Comparison of ENCODE assay signal across 22 cellular contexts in the genomic region with DNA sequence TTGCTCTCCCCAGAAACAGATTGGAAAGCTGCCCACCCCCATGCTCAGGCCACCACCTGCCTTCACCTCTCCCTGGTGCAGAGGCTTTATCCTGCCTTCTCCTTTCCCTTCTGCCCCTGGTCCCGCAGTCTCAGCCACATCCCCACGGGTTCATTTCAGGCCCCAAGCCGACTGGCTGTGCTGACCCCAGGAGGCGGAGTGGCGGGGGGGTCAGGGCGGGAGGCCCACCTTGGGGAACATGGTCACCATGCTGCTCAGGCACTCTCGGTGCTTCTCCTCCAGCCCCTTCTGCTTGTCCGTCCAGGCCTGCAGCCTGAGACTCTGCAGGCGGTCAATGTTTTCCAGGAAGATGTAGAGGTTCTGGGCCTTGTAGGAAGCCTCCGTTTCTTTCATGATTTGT. TPM values are rescaled to one million over a fixed set of nuclear protein-coding genes. Genes with fewer than 3 reads are reported as not detected.
"Had no signal": no experiment of that assay in that cellular context is flagged by ENCODE, and none has a peak within 500 bp of the region (broad histone marks: within the 10 kb centered on the region; RNA-seq: fewer than 3 reads in every experiment).

No MANE protein-coding gene starts in this region.

- ATAC-seq: left lobe of liver; natural killer cell treated with Interleukin-12 subunit alpha and Interleukin-12 subunit beta and Interleukin-15 and Interleukin-18, amount 100 ng/mL, for 72 hours; right lobe of liver; stimulated activated naive B cell treated with anti-CD40 and anti-IgM and Interleukin-4, amounts not matched to agents 10 μg/mL and 1 μg/mL and 100 μg/mL, for 72 hours; stimulated activated naive CD8-positive, alpha-beta T cell treated with anti-CD3 and anti-CD28 coated beads, Interleukin-15, amount 100 ng/mL, for 72 hours had no signal

- H3K27ac ChIP-seq: colonic mucosa, hepatocyte, parathyroid adenoma, prostate gland, right lobe of liver, testis, tibial nerve had no signal

- H3K4me1 ChIP-seq: colonic mucosa, parathyroid adenoma, prostate gland, right lobe of liver, testis, tibial nerve had no signal

- H3K36me3 ChIP-seq: colonic mucosa, prostate gland, right lobe of liver had no signal

- H3K36me3 Mint-ChIP-seq: natural killer cell treated with Interleukin-12 subunit alpha and Interleukin-12 subunit beta and Interleukin-15 and Interleukin-18, amount 100 ng/mL, for 72 hours had no signal

- H3K9ac ChIP-seq: parathyroid adenoma had no signal

- H3K27me3 Mint-ChIP-seq: natural killer cell treated with Interleukin-12 subunit alpha and Interleukin-12 subunit beta and Interleukin-15 and Interleukin-18, amount 100 ng/mL, for 72 hours; stimulated activated naive B cell treated with anti-CD40 and anti-IgM and Interleukin-4, amounts not matched to agents 10 μg/mL and 1 μg/mL and 100 μg/mL, for 72 hours; stimulated activated naive CD8-positive, alpha-beta T cell treated with anti-CD3 and anti-CD28 coated beads, Interleukin-15, amount 100 ng/mL, for 72 hours had no signal

- H3K4me2 ChIP-seq: hepatocyte had no signal

- H3K9me3 Mint-ChIP-seq: natural killer cell treated with Interleukin-12 subunit alpha and Interleukin-12 subunit beta and Interleukin-15 and Interleukin-18, amount 100 ng/mL, for 72 hours; stimulated activated naive B cell treated with anti-CD40 and anti-IgM and Interleukin-4, amounts not matched to agents 10 μg/mL and 1 μg/mL and 100 μg/mL, for 72 hours; stimulated activated naive CD8-positive, alpha-beta T cell treated with anti-CD3 and anti-CD28 coated beads, Interleukin-15, amount 100 ng/mL, for 72 hours had no signal

- H2AFZ ChIP-seq: hepatocyte, parathyroid adenoma had no signal

- H3K4me3 Mint-ChIP-seq: natural killer cell treated with Interleukin-12 subunit alpha and Interleukin-12 subunit beta and Interleukin-15 and Interleukin-18, amount 100 ng/mL, for 72 hours; stimulated activated naive B cell treated with anti-CD40 and anti-IgM and Interleukin-4, amounts not matched to agents 10 μg/mL and 1 μg/mL and 100 μg/mL, for 72 hours; stimulated activated naive CD8-positive, alpha-beta T cell treated with anti-CD3 and anti-CD28 coated beads, Interleukin-15, amount 100 ng/mL, for 72 hours had no signal

- H3K27ac Mint-ChIP-seq: natural killer cell treated with Interleukin-12 subunit alpha and Interleukin-12 subunit beta and Interleukin-15 and Interleukin-18, amount 100 ng/mL, for 72 hours; stimulated activated naive B cell treated with anti-CD40 and anti-IgM and Interleukin-4, amounts not matched to agents 10 μg/mL and 1 μg/mL and 100 μg/mL, for 72 hours had no signal

- H3K9me3 ChIP-seq: colonic mucosa, prostate gland, right lobe of liver, testis, tibial nerve had no signal

- H3K27me3 ChIP-seq: colonic mucosa, hepatocyte, right lobe of liver, testis, tibial nerve had no signal

- H3K79me2 ChIP-seq: hepatocyte, parathyroid adenoma had no signal

- H3K4me1 Mint-ChIP-seq: stimulated activated naive CD8-positive, alpha-beta T cell treated with anti-CD3 and anti-CD28 coated beads, Interleukin-15, amount 100 ng/mL, for 72 hours had no signal

- DNase-seq: colonic mucosa; dermis blood vessel endothelial cell; effector CD4-positive, alpha-beta T cell; foreskin melanocyte; head of caudate nucleus; kidney glomerular epithelial cell; mammary epithelial cell; midbrain; right lobe of liver; stimulated activated CD4-positive, alpha-beta T cell treated with anti-CD3 and anti-CD28 coated beads, Interleukin-15, amount 100 ng/mL, for 24 hours; stimulated activated CD4-positive, alpha-beta T cell treated with anti-CD3 and anti-CD28 coated beads, Interleukin-1b, Interleukin-23, amount 100 ng/mL, for 48 hours; stimulated activated CD4-positive, alpha-beta T cell treated with anti-CD3 and anti-CD28 coated beads, Interleukin-4, amount 100 ng/mL, for 24 hours; stimulated activated naive B cell treated with anti-CD40 and anti-IgM and Interleukin-4, amounts not matched to agents 10 μg/mL and 1 μg/mL and 100 μg/mL, for 72 hours; stimulated activated naive CD8-positive, alpha-beta T cell treated with anti-CD3 and anti-CD28 coated beads, Interleukin-15, amount 100 ng/mL, for 72 hours; testis had no signal

- H3K4me3 ChIP-seq: colonic mucosa, hepatocyte, prostate gland, right lobe of liver, testis, tibial nerve had no signal

RNA-seq across cellular contexts. Expression of gene KCNH3, which starts 59.7 kb away (rescaled TPM):
- total RNA-seq: dermis blood vessel endothelial cell, subcutaneous adipose tissue had no signal
